21 cellular contexts compared by ENCODE assay signal in genomic region chr7:29384277-29384676, GRCh38.
A peak's percentile ranks its signal among the peaks of the same experiment; 100 is the strongest.
DNase-seq lines count a peak whose midpoint lies in the region; ATAC-seq, FAIRE-seq and TF ChIP-seq lines count a peak whose summit lies in the region.
"Had no signal": no experiment of that assay in that cellular context is flagged by ENCODE, and none has a peak within 500 bp of the region (broad histone marks: within the 10 kb centered on the region; RNA-seq: fewer than 3 reads in every experiment).

No MANE protein-coding gene starts in this region.

- BruUV-seq in A673 (replicated peaks; lab: Mats Ljungman, UMichigan) (no TSS peak), HepG2 (replicated peaks; lab: Mats Ljungman, UMichigan) (no TSS peak)

- peak; percentile 75 for ATAC-seq in HepG2
- ATAC-seq in pancreas: peak; percentile 17 to 77 (median 56)
- ATAC-seq in HG02588 (IDR thresholded peaks at IDR 0.05; ENCODE audit: unreplicated experiment): no peak
- no peak for ATAC-seq in GM21737 (IDR thresholded peaks at IDR 0.05; ENCODE audit: unreplicated experiment)
- ATAC-seq: A549 had no signal

- H3K9me3 ChIP-seq in A673 (ENCODE audit: low read depth, low read length, poor library complexity, severe bottlenecking): no peaks in the 10 kb centered on the region
- no peaks in the 10 kb centered on the region for H3K9me3 ChIP-seq in HepG2 (ENCODE audit: low read length)
- no peaks in the 10 kb centered on the region for H3K9me3 ChIP-seq in pancreas
- H3K9me3 ChIP-seq in kidney (ENCODE audit: control insufficient read depth in 1 of 2, low read length in 2 of 2): no peaks in the 10 kb centered on the region
- H3K9me3 ChIP-seq: A549 had no signal

- intact Hi-C loops in A673 (cut with micrococcal nuclease; ENCODE audit: unreplicated experiment) (no loop called here), HepG2 (cut with micrococcal nuclease; ENCODE audit: unreplicated experiment) (no loop called here), pancreas (cut with DNase I) (no loop called here), kidney (cut with DNase I) (no loop called here)

- H2AFZ ChIP-seq in HepG2 (ENCODE audit: low read length): no peak overlapping the region

- in situ Hi-C loops in HepG2 (cut with HindIII; ENCODE audit: extremely low pct_ligation_motif_present, low pct_unique_long_range_greater_than_20kb): no loop called here

- DNase-seq in A673 (ENCODE audit: low spot score) (no peak), ecto neural progenitor cell (ENCODE audit: low spot score) (peak; percentile 7), HepG2 (ENCODE audit: low spot score) (peak; percentile 61), pancreas (no peak), kidney (no peak)
- DNase-seq: 8988T; C1 segment of cervical spinal cord; Calu3; CD4-positive, alpha-beta memory T cell; COR-L47; DMS53; DMS79 treated with DMSO at 0.1 percent for 48 hours; GF-D8; H7; HCEC 1CT had no signal

- H3K4me3 ChIP-seq in A673 (ENCODE audit: low read depth, low read length, poor library complexity, severe bottlenecking) (no peak overlapping the region), HepG2 (replicated peaks in 1 of 3; ENCODE audit: insufficient read depth in 1 of 3, low read depth in 2 of 3, low read length in 3 of 3) (no peak overlapping the region), pancreas (no peak overlapping the region), kidney (ENCODE audit: low read length in 2 of 2) (no peak overlapping the region)
- H3K4me3 ChIP-seq: A549 had no signal

- no peak for TF ChIP-seq RAD21 in HepG2 (CRISPR knock-in tag; IDR thresholded peaks at IDR 0.05)

- H3K9ac ChIP-seq in HepG2 (ENCODE audit: insufficient read depth, low read depth, low read length): no peak overlapping the region
- no peak overlapping the region for H3K9ac ChIP-seq in kidney (ENCODE audit: low read length in 2 of 2)

- no peak for TF ChIP-seq POLR2A in HepG2 (IDR thresholded peaks at IDR 0.05; ENCODE audit: insufficient read depth in 1 of 2, low read depth in 2 of 2, low read length in 2 of 2)

- H3K27ac ChIP-seq in A673 (ENCODE audit: low read depth, low read length, poor library complexity, severe bottlenecking) (peak overlapping the region; percentile 89), HepG2 (ENCODE audit: extremely low read length, insufficient read depth, low read length) (peak overlapping the region; percentile 11), pancreas (no peak overlapping the region), kidney (ENCODE audit: low read depth in 2 of 2, low read length in 2 of 2) (no peak overlapping the region)
- H3K27ac ChIP-seq: A549 had no signal

- peak in 1 of 2 experiments; percentile 33; a peak in 1 of 4 replicates for TF ChIP-seq EP300 in HepG2 (IDR thresholded peaks at IDR 0.05; ENCODE audit: low read depth in 2 of 2, low read length in 2 of 2)
- no peak for TF ChIP-seq EP300 in HepG2 (CRISPR knock-in tag; IDR thresholded peaks at IDR 0.05; ENCODE audit: borderline replicate concordance)

- CTCF ChIA-PET in A673 (lab: Charles Lee) (no interaction called here), HepG2 (lab: Yijun Ruan, JAX; ENCODE audit: low intra/inter-chr PET ratio, low total read pairs) (no interaction called here)

- 71% methylated on average over 2 of the region's 2 CpGs for WGBS in HepG2 (ENCODE audit: low lambda C conversion rate)
- WGBS in pancreas, 2 donors: 57 to 71% methylated on average over 2 of the region's 2 CpGs

- H3K79me2 ChIP-seq in HepG2 (ENCODE audit: insufficient read depth, low read length): peaks cover 4% of the 10 kb centered on the region

- FAIRE-seq in HepG2 (lab: Jason Lieb, UNC): peak; percentile 58
- no peak for FAIRE-seq in pancreas (lab: Jason Lieb, UNC)
- FAIRE-seq in kidney (lab: Jason Lieb, UNC): no peak
- FAIRE-seq: A549, GM12891, GM18507, H1 had no signal

- no peak for TF ChIP-seq CTCF in A673 (conservative IDR thresholded peaks at IDR 0.05; ENCODE audit: low read depth, low read length)
- TF ChIP-seq CTCF in HepG2 (CRISPR knock-in tag; IDR thresholded peaks at IDR 0.05): no peak
- no peak for TF ChIP-seq CTCF in pancreas (IDR thresholded peaks at IDR 0.05)
- no peak for TF ChIP-seq CTCF in kidney (IDR thresholded peaks at IDR 0.05; ENCODE audit: borderline replicate concordance, extremely low read depth, insufficient read depth)

- H3K4me2 ChIP-seq in HepG2 (ENCODE audit: low read depth, low read length): 0 out of 2 replicates have a peak overlapping the region, but pooled peaks have one; percentile 8
- H3K4me2 ChIP-seq: A549 had no signal

- POLR2A ChIA-PET in A673 (lab: Charles Lee; ENCODE audit: low non-redundant PET): no interaction called here
- POLR2A ChIA-PET in HepG2 (lab: Yijun Ruan, JAX): no interaction called here

- H3K27me3 ChIP-seq in A673 (replicated peaks; ENCODE audit: insufficient read depth, low read depth, low read length, poor library complexity) (no peaks in the 10 kb centered on the region), HepG2 (ENCODE audit: control insufficient read depth in 1 of 2, insufficient read depth in 2 of 2, low read length in 2 of 2) (no peaks in the 10 kb centered on the region), pancreas (no peaks in the 10 kb centered on the region)

- H4K20me1 ChIP-seq in HepG2 (ENCODE audit: insufficient read depth, low read length): no peaks in the 10 kb centered on the region; the same call in 1 of the 2 replicates

- no peaks in the 10 kb centered on the region for H3K36me3 ChIP-seq in A673 (ENCODE audit: insufficient read depth, low read length, poor library complexity, severe bottlenecking)
- peaks cover 2 to 12% of the 10 kb centered on the region in 2 experiments; a peak in 3 of 5 replicates for H3K36me3 ChIP-seq in HepG2 (replicated peaks in 1 of 2; ENCODE audit: control insufficient read depth in 1 of 2, insufficient read depth in 2 of 2, low read length in 2 of 2)
- H3K36me3 ChIP-seq in pancreas: no peaks in the 10 kb centered on the region
- no peaks in the 10 kb centered on the region for H3K36me3 ChIP-seq in kidney (ENCODE audit: control insufficient read depth in 1 of 2, insufficient read depth in 2 of 2, low read length in 2 of 2)

- H3K4me1 ChIP-seq in A673 (ENCODE audit: insufficient read depth, low read length, poor library complexity, severe bottlenecking) (peaks cover 64% of the 10 kb centered on the region), HepG2 (ENCODE audit: insufficient read depth, low read length) (peaks cover 26% of the 10 kb centered on the region), pancreas (peaks cover 0 to 11% (median 8%) of the 10 kb centered on the region in 3 donors), kidney (ENCODE audit: control insufficient read depth in 1 of 2, insufficient read depth in 1 of 2, low read depth in 1 of 2, low read length in 2 of 2) (no peaks in the 10 kb centered on the region)
- H3K4me1 ChIP-seq: A549 had no signal

TF ChIP-seq in HepG2, 621 proteins besides CTCF, POLR2A, EP300 and RAD21 (continues in another document):
- TF ChIP-seq YEATS4 (CRISPR knock-in tag; IDR thresholded peaks at IDR 0.05; ENCODE audit: borderline replicate concordance): no peak
- TF ChIP-seq, protein P1, sequence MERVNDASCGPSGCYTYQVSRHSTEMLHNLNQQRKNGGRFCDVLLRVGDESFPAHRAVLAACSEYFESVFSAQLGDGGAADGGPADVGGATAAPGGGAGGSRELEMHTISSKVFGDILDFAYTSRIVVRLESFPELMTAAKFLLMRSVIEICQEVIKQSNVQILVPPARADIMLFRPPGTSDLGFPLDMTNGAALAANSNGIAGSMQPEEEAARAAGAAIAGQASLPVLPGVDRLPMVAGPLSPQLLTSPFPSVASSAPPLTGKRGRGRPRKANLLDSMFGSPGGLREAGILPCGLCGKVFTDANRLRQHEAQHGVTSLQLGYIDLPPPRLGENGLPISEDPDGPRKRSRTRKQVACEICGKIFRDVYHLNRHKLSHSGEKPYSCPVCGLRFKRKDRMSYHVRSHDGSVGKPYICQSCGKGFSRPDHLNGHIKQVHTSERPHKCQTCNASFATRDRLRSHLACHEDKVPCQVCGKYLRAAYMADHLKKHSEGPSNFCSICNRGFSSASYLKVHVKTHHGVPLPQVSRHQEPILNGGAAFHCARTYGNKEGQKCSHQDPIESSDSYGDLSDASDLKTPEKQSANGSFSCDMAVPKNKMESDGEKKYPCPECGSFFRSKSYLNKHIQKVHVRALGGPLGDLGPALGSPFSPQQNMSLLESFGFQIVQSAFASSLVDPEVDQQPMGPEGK (CRISPR knock-in tag; IDR thresholded peaks at IDR 0.05): 0 out of 2 replicates have a peak, but pooled peaks have one; percentile 30
- TF ChIP-seq ZMYM4 (CRISPR knock-in tag; IDR thresholded peaks at IDR 0.05): 0 out of 2 replicates have a peak, but pooled peaks have one; percentile 29
- no peak for TF ChIP-seq ZNF768 (CRISPR knock-in tag; IDR thresholded peaks at IDR 0.05)
- 0 out of 2 replicates have a peak, but pooled peaks have one; percentile 38 for TF ChIP-seq ZMYM3 (CRISPR knock-in tag; IDR thresholded peaks at IDR 0.05)
- peak; percentile 43; the same call in 1 of the 2 replicates for TF ChIP-seq ZNF644 (CRISPR knock-in tag; IDR thresholded peaks at IDR 0.05; ENCODE audit: low read depth)
- TF ChIP-seq POLR2G (IDR thresholded peaks at IDR 0.05; ENCODE audit: low read depth, low read length): no peak
- TF ChIP-seq SALL1 (CRISPR knock-in tag; IDR thresholded peaks at IDR 0.05): 0 out of 2 replicates have a peak, but pooled peaks have one; percentile 18
- TF ChIP-seq ZNF24 (IDR thresholded peaks at IDR 0.05): no peak
- peak; percentile 24; the same call in 1 of the 2 replicates for TF ChIP-seq FOXA3 (CRISPR knock-in tag; IDR thresholded peaks at IDR 0.05)
- TF ChIP-seq RXRB (CRISPR knock-in tag; IDR thresholded peaks at IDR 0.05; ENCODE audit: borderline replicate concordance): peak; percentile 64
- peak; percentile 22; the same call in 1 of the 2 replicates for TF ChIP-seq FOXK1 (CRISPR knock-in tag; IDR thresholded peaks at IDR 0.05; ENCODE audit: borderline replicate concordance, low read depth)
- TF ChIP-seq, protein P2, sequence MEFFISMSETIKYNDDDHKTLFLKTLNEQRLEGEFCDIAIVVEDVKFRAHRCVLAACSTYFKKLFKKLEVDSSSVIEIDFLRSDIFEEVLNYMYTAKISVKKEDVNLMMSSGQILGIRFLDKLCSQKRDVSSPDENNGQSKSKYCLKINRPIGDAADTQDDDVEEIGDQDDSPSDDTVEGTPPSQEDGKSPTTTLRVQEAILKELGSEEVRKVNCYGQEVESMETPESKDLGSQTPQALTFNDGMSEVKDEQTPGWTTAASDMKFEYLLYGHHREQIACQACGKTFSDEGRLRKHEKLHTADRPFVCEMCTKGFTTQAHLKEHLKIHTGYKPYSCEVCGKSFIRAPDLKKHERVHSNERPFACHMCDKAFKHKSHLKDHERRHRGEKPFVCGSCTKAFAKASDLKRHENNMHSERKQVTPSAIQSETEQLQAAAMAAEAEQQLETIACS (CRISPR knock-in tag; IDR thresholded peaks at IDR 0.05): no peak

Comparison
In these comparisons a context has a peak if more than half of its experiments do, and no peak if none do; other contexts are left out.
1. DNase-seq: peak in ecto neural progenitor cell (single experiment) and HepG2 (single experiment); none in A673 (single experiment), pancreas (0 of 6) and kidney (single experiment).
2. H3K27ac ChIP-seq: peak in A673 (single experiment) and HepG2 (single experiment); none in pancreas (0 of 4) and kidney (0 of 2).
3. ATAC-seq: peak in HepG2 (single experiment) and pancreas (4 of 4); none in HG02588 (single experiment) and GM21737 (single experiment).